Comparison of ENCODE assay signal across 23 cellular contexts in genomic region chrX:22855693-22856092, GRCh38.
A peak's percentile ranks its signal among the peaks of the same experiment; 100 is the strongest.
DNase-seq lines count a peak whose midpoint lies in the region; ATAC-seq, FAIRE-seq and TF ChIP-seq lines count a peak whose summit lies in the region.
"Had no signal": no experiment of that assay in that cellular context is flagged by ENCODE, and none has a peak within 500 bp of the region (broad histone marks: within the 10 kb centered on the region; RNA-seq: fewer than 3 reads in every experiment).

No MANE protein-coding gene starts in this region.

- H3K9me3 ChIP-seq in A673 (ENCODE audit: low read depth, low read length, poor library complexity, severe bottlenecking) (no peaks in the 10 kb centered on the region), ascending aorta (no peaks in the 10 kb centered on the region)
- H3K9me3 ChIP-seq: BE2C, HAP-1 had no signal

- H2BK15ac ChIP-seq in mesendoderm (replicated peaks; ENCODE audit: low read depth), result no peak overlapping the region

- H3K23ac ChIP-seq in mesendoderm (ENCODE audit: low read length), result no peak overlapping the region

- H3K36me3 ChIP-seq in A673 (ENCODE audit: insufficient read depth, low read length, poor library complexity, severe bottlenecking) (no peaks in the 10 kb centered on the region), mesendoderm (ENCODE audit: control insufficient read depth, insufficient read depth, low read length) (no peaks in the 10 kb centered on the region), ascending aorta (no peaks in the 10 kb centered on the region)
- H3K36me3 ChIP-seq: BE2C; BLaER1 treated with 17β-estradiol and CSF1 and Interleukin-3, amounts not matched to agents 10 nM and 100 nM; HAP-1 had no signal

- no peak overlapping the region for H4K5ac ChIP-seq in mesendoderm (ENCODE audit: low read length)

- peak overlapping the region; percentile 34 for H3K27ac ChIP-seq in A673 (ENCODE audit: low read depth, low read length, poor library complexity, severe bottlenecking)
- H3K27ac ChIP-seq in mesendoderm (ENCODE audit: low read depth, low read length), result no peak overlapping the region
- no peak overlapping the region for H3K27ac ChIP-seq in ascending aorta
- H3K27ac ChIP-seq: BLaER1 treated with 17β-estradiol and CSF1 and Interleukin-3, amounts not matched to agents 10 nM and 100 nM had no signal

- H3K56ac ChIP-seq in mesendoderm (ENCODE audit: low read length), result no peak overlapping the region

- H3K4me2 ChIP-seq in mesendoderm (ENCODE audit: low read length), result no peak overlapping the region
- H3K4me2 ChIP-seq: BLaER1 treated with 17β-estradiol and CSF1 and Interleukin-3, amounts not matched to agents 10 nM and 100 nM; GM23338 had no signal

- H3K4me1 ChIP-seq in A673 (ENCODE audit: insufficient read depth, low read length, poor library complexity, severe bottlenecking), result peaks cover 4% of the 10 kb centered on the region
- H3K4me1 ChIP-seq in mesendoderm (ENCODE audit: control insufficient read depth, low read depth, low read length), result no peaks in the 10 kb centered on the region
- no peaks in the 10 kb centered on the region for H3K4me1 ChIP-seq in ascending aorta
- H3K4me1 ChIP-seq: BLaER1 treated with 17β-estradiol and CSF1 and Interleukin-3, amounts not matched to agents 10 nM and 100 nM had no signal

- no peaks in the 10 kb centered on the region for H3K79me2 ChIP-seq in mesendoderm (ENCODE audit: control insufficient read depth, insufficient read depth, low read length)

- TF ChIP-seq CTCF in A673 (conservative IDR thresholded peaks at IDR 0.05; ENCODE audit: low read depth, low read length) (no peak), ascending aorta (IDR thresholded peaks at IDR 0.05) (no peak)

- H3K18ac ChIP-seq in mesendoderm (ENCODE audit: low read length), result no peak overlapping the region

- H3K4me3 ChIP-seq in A673 (ENCODE audit: low read depth, low read length, poor library complexity, severe bottlenecking) (no peak overlapping the region), mesendoderm (ENCODE audit: low read length) (no peak overlapping the region), ascending aorta (no peak overlapping the region)
- H3K4me3 ChIP-seq: BLaER1 treated with 17β-estradiol and CSF1 and Interleukin-3, amounts not matched to agents 10 nM and 100 nM; GM23338; HAP-1 had no signal

- no peak overlapping the region for H3K4ac ChIP-seq in mesendoderm (ENCODE audit: low read depth, low read length)

- intact Hi-C loops in A673 (cut with micrococcal nuclease; ENCODE audit: unreplicated experiment), result no loop called here
- intact Hi-C loops in ascending aorta (cut with DNase I), result no loop called here

- FAIRE-seq in GM19239 (lab: Jason Lieb, UNC) (peak; percentile 78), colon (lab: Jason Lieb, UNC) (peak; percentile 85)
- FAIRE-seq: GM12891, GM18507, H54 had no signal

- H3K79me1 ChIP-seq in mesendoderm (ENCODE audit: low read length), result no peaks in the 10 kb centered on the region

- DNase-seq in A673 (ENCODE audit: low spot score), result no peak
- no peak for DNase-seq in GM19239 (ENCODE audit: insufficient read length, low spot score)
- peak; percentile 0 for DNase-seq in mesendoderm
- DNase-seq in ascending aorta (ENCODE audit: low spot score in 2 of 2), result no peak
- no peak for DNase-seq in foreskin melanocyte
- DNase-seq: ACHN; AML-193; BE2C; CD4-positive, alpha-beta T cell; CD8-positive, alpha-beta memory T cell; DMS53; DMS79 treated with DMSO at 0.1 percent for 48 hours; GF-D8; HFFc6 had no signal

- POLR2A ChIA-PET in A673 (lab: Charles Lee; ENCODE audit: low non-redundant PET), result interaction anchor here (0.6 kb wide), 1 partner anchor 166 kb away, joined by 3 read pairs; no protein-coding TSS in a partner anchor

- no peak overlapping the region for H2BK120ac ChIP-seq in mesendoderm (ENCODE audit: low read depth, low read length)

- no TSS peak for BruUV-seq in A673 (replicated peaks; lab: Mats Ljungman, UMichigan)

- H3K27me3 ChIP-seq in A673 (replicated peaks; ENCODE audit: insufficient read depth, low read depth, low read length, poor library complexity), result no peaks in the 10 kb centered on the region
- H3K27me3 ChIP-seq in mesendoderm (ENCODE audit: insufficient read depth, low read length, poor library complexity), result no peaks in the 10 kb centered on the region
- no peaks in the 10 kb centered on the region for H3K27me3 ChIP-seq in ascending aorta
- H3K27me3 ChIP-seq: BE2C; BLaER1 treated with 17β-estradiol and CSF1 and Interleukin-3, amounts not matched to agents 10 nM and 100 nM had no signal

- H2AK5ac ChIP-seq in mesendoderm (ENCODE audit: low read length), result no peak overlapping the region

- no peak overlapping the region for H3K9ac ChIP-seq in mesendoderm (ENCODE audit: low read length)
- H3K9ac ChIP-seq: BLaER1 treated with 17β-estradiol and CSF1 and Interleukin-3, amounts not matched to agents 10 nM and 100 nM had no signal

- ATAC-seq in GM19452 (IDR thresholded peaks at IDR 0.05; ENCODE audit: unreplicated experiment) (no peak), GM19455 (IDR thresholded peaks at IDR 0.05; ENCODE audit: unreplicated experiment) (no peak)
- ATAC-seq: GM23338 had no signal

- H2BK5ac ChIP-seq in mesendoderm (ENCODE audit: low read length), result no peak overlapping the region

- CTCF ChIA-PET in A673 (lab: Charles Lee), result no interaction called here

- no peak overlapping the region for H4K8ac ChIP-seq in mesendoderm (ENCODE audit: low read depth, low read length)
